Comparison of ENCODE assay signal across 31 cellular contexts in the genomic region with DNA sequence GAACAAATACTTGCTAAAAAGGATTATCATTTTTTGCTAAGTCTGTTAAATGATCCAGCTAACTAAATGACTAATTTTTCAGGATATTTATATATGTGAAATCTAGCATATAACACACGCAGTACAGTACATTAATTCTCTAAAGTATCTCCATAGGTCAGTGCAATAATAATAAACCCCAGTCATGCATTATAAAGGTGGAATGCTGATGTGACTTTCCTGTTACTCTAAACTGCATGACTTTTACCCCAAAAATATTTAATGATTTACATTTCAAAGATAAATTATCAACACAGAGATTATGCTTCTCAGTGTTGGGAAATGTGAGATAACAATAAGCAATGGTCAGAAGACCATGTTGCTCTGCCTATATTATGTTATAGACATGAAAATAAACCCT.
"Had no signal": no experiment of that assay in that cellular context is flagged by ENCODE, and none has a peak within 500 bp of the region (broad histone marks: within the 10 kb centered on the region; RNA-seq: fewer than 3 reads in every experiment).

No MANE protein-coding gene starts in this region.

- H3K27ac Mint-ChIP-seq: dendritic cell treated with granulocyte-macrophage colony-stimulating factor and Interleukin-4, amounts not matched to agents 40 ng/mL and 50 ng/mL, for 4 days; endodermal cell; mesothelial cell of epicardium; naive thymus-derived CD4-positive, alpha-beta T cell; neural progenitor cell; stimulated activated memory B cell treated with anti-CD40 and anti-IgM and Interleukin-4, amounts not matched to agents 10 μg/mL and 1 μg/mL and 100 μg/mL, for 72 hours; type B pancreatic cell had no signal

- H3K79me2 ChIP-seq: parathyroid adenoma had no signal

- H3K4me1 Mint-ChIP-seq: naive thymus-derived CD4-positive, alpha-beta T cell; stimulated activated memory B cell treated with anti-CD40 and anti-IgM and Interleukin-4, amounts not matched to agents 10 μg/mL and 1 μg/mL and 100 μg/mL, for 72 hours had no signal

- H3K4me2 ChIP-seq: neural progenitor cell, smooth muscle cell had no signal

- H3K9me3 Mint-ChIP-seq: dendritic cell treated with granulocyte-macrophage colony-stimulating factor and Interleukin-4, amounts not matched to agents 40 ng/mL and 50 ng/mL, for 4 days; endodermal cell had no signal

- H3K36me3 ChIP-seq: colonic mucosa, gastroesophageal sphincter, heart left ventricle, left lung, neural progenitor cell, prostate gland, right atrium auricular region, tibial artery had no signal

- H3K4me3 ChIP-seq: colonic mucosa, gastroesophageal sphincter, heart left ventricle, left lung, mucosa of descending colon, neural progenitor cell, prostate gland, right atrium auricular region, smooth muscle cell, testis, tibial artery had no signal

- H3K9me3 ChIP-seq: colonic mucosa, gastroesophageal sphincter, heart left ventricle, left lung, mucosa of descending colon, prostate gland, right atrium auricular region, testis, tibial artery had no signal

- H3K27me3 Mint-ChIP-seq: dendritic cell treated with granulocyte-macrophage colony-stimulating factor and Interleukin-4, amounts not matched to agents 40 ng/mL and 50 ng/mL, for 4 days; type B pancreatic cell had no signal

- ATAC-seq: esophagus mucosa; foreskin keratinocyte; gastroesophageal sphincter; heart left ventricle; left cardiac atrium; left lung; mucosa of descending colon; naive thymus-derived CD4-positive, alpha-beta T cell; sciatic nerve; stimulated activated memory B cell treated with anti-CD40 and anti-IgM and Interleukin-4, amounts not matched to agents 10 μg/mL and 1 μg/mL and 100 μg/mL, for 72 hours; stimulated activated naive CD8-positive, alpha-beta T cell treated with anti-CD3 and anti-CD28 coated beads, Interleukin-15, Interleukin-2, amounts not matched to agents 100 U/mL and 50 U/mL, for 24 hours had no signal

- H2AFZ ChIP-seq: neural progenitor cell, parathyroid adenoma had no signal

- H3K4me1 ChIP-seq: colonic mucosa, gastroesophageal sphincter, heart left ventricle, left lung, parathyroid adenoma, prostate gland, right atrium auricular region, testis, tibial artery had no signal

- H3K27ac ChIP-seq: colonic mucosa, epithelial cell of prostate, foreskin keratinocyte, gastroesophageal sphincter, heart left ventricle, left lung, neural progenitor cell, parathyroid adenoma, prostate gland, right atrium auricular region, testis, tibial artery had no signal

- H3K36me3 Mint-ChIP-seq: mesothelial cell of epicardium; neural progenitor cell; stimulated activated memory B cell treated with anti-CD40 and anti-IgM and Interleukin-4, amounts not matched to agents 10 μg/mL and 1 μg/mL and 100 μg/mL, for 72 hours; type B pancreatic cell had no signal

- DNase-seq: colonic mucosa; effector CD8-positive, alpha-beta T cell; endodermal cell; foreskin keratinocyte; heart left ventricle; hippocampal formation; left cardiac atrium; left lung; mesenchymal stem cell; mucosa of descending colon; naive thymus-derived CD4-positive, alpha-beta T cell; stimulated activated CD4-positive, alpha-beta T cell treated with anti-CD3 and anti-CD28 coated beads, Interleukin-2, amount 100 ng/mL, for 24 hours; stimulated activated CD4-positive, alpha-beta T cell treated with anti-CD3 and anti-CD28 coated beads, Interleukin-4, amount 100 ng/mL, for 24 hours; stimulated activated naive CD8-positive, alpha-beta T cell treated with anti-CD3 and anti-CD28 coated beads, Interleukin-15, Interleukin-2, amounts not matched to agents 100 U/mL and 50 U/mL, for 24 hours; substantia nigra; testis; tibial artery had no signal

- H3K4me3 Mint-ChIP-seq: dendritic cell treated with granulocyte-macrophage colony-stimulating factor and Interleukin-4, amounts not matched to agents 40 ng/mL and 50 ng/mL, for 4 days; endodermal cell; mesothelial cell of epicardium; naive thymus-derived CD4-positive, alpha-beta T cell; nephron; neural progenitor cell; stimulated activated memory B cell treated with anti-CD40 and anti-IgM and Interleukin-4, amounts not matched to agents 10 μg/mL and 1 μg/mL and 100 μg/mL, for 72 hours; type B pancreatic cell had no signal

- H3K27me3 ChIP-seq: colonic mucosa, foreskin keratinocyte, gastroesophageal sphincter, heart left ventricle, left lung, neural progenitor cell, right atrium auricular region, testis, tibial artery had no signal
